21 cellular contexts compared by ENCODE assay signal in genomic region chr2:151483546-151483945, GRCh38.
DNase-seq lines count a peak whose midpoint lies in the region; ATAC-seq, FAIRE-seq and TF ChIP-seq lines count a peak whose summit lies in the region.
"Had no signal": no experiment of that assay in that cellular context is flagged by ENCODE, and none has a peak within 500 bp of the region (broad histone marks: within the 10 kb centered on the region; RNA-seq: fewer than 3 reads in every experiment).

No MANE protein-coding gene starts in this region.

- H3K4me1 ChIP-seq in A549 (no peaks in the 10 kb centered on the region), DND-41 (ENCODE audit: insufficient read depth, low read length) (no peaks in the 10 kb centered on the region)
- H3K4me1 ChIP-seq: Caco-2 had no signal

- H4K20me1 ChIP-seq in DND-41 (ENCODE audit: insufficient read depth, low read length), result peaks cover 6% of the 10 kb centered on the region; the same call in 1 of the 2 replicates
- H4K20me1 ChIP-seq: BLaER1 had no signal

- peaks cover 32% of the 10 kb centered on the region for H3K36me3 Mint-ChIP-seq in WTC11
- H3K36me3 Mint-ChIP-seq in glutamatergic neuron (ENCODE audit: unreplicated experiment), result no peaks in the 10 kb centered on the region

- H3K9ac ChIP-seq in DND-41 (ENCODE audit: low read depth, low read length), result no peak overlapping the region
- H3K9ac ChIP-seq: BLaER1 had no signal

- TF ChIP-seq CTCF in A549 (IDR thresholded peaks at IDR 0.05) (no peak), DND-41 (IDR thresholded peaks at IDR 0.05; ENCODE audit: borderline replicate concordance, extremely low read depth, low read length, poor library complexity, severe bottlenecking) (no peak), WTC11 (IDR thresholded peaks at IDR 0.05) (no peak), glutamatergic neuron (IDR thresholded peaks at IDR 0.05; ENCODE audit: partially characterized antibody, unreplicated experiment) (no peak)

- no peak for TF ChIP-seq RAD21 in A549 (conservative IDR thresholded peaks at IDR 0.05 in 1 of 2, IDR thresholded peaks at IDR 0.05 in 1 of 2)

- H3K4me2 ChIP-seq in A549, result no peak overlapping the region
- no peak overlapping the region for H3K4me2 ChIP-seq in DND-41 (ENCODE audit: insufficient read depth, low read length)
- H3K4me2 ChIP-seq: BLaER1 had no signal

- no peak overlapping the region for H2AFZ ChIP-seq in DND-41 (ENCODE audit: low read depth, low read length)

- no peak overlapping the region for H3K27ac ChIP-seq in A549
- H3K27ac ChIP-seq in DND-41 (ENCODE audit: low read length), result no peak overlapping the region
- H3K27ac ChIP-seq: BLaER1, C4-2B had no signal

- no peaks in the 10 kb centered on the region for H3K9me3 Mint-ChIP-seq in WTC11
- no peaks in the 10 kb centered on the region for H3K9me3 Mint-ChIP-seq in glutamatergic neuron (ENCODE audit: unreplicated experiment)
- H3K9me3 Mint-ChIP-seq: CD4-positive, CD25-positive, alpha-beta regulatory T cell; CD8-positive, alpha-beta T cell; H9 had no signal

- FAIRE-seq in A549 (lab: Jason Lieb, UNC), result no peak
- FAIRE-seq: GM12878, GM18507 had no signal

- H3K4me3 ChIP-seq in A549 (no peak overlapping the region), DND-41 (ENCODE audit: low read depth in 1 of 2, low read length in 2 of 2) (no peak overlapping the region)
- H3K4me3 ChIP-seq: BLaER1, GM12878 had no signal

- H3K4me3 Mint-ChIP-seq in WTC11 (no peak overlapping the region), glutamatergic neuron (ENCODE audit: unreplicated experiment) (no peak overlapping the region)
- H3K4me3 Mint-ChIP-seq: B cell; CD4-positive, CD25-positive, alpha-beta regulatory T cell; CD8-positive, alpha-beta T cell; H9 had no signal

- H3K79me2 ChIP-seq in DND-41 (ENCODE audit: insufficient read depth, low read length), result peaks cover 3% of the 10 kb centered on the region; the same call in 1 of the 2 replicates

- POLR2A ChIA-PET in A549 (lab: Yijun Ruan, JAX), result no interaction called here
- POLR2A ChIA-PET in WTC11 (lab: Charles Lee), result no interaction called here

- H3K36me3 ChIP-seq in DND-41 (ENCODE audit: insufficient read depth, low read length), result peaks cover 62% of the 10 kb centered on the region

- 97% methylated on average over 6 of the region's 6 CpGs for WGBS in A549 (ENCODE audit: missing lambda C conversion rate)

- no peak for TF ChIP-seq POLR2A in A549 (IDR thresholded peaks at IDR 0.05; ENCODE audit: low read length)

- ATAC-seq in A549 (no peak), DND-41 (ENCODE audit: insufficient read depth, low read depth) (0 out of 3 replicates have a peak, but pooled peaks have one; percentile 6), WTC11 (no peak), left lobe of liver (peak; percentile 37), HG02852 (IDR thresholded peaks at IDR 0.05; ENCODE audit: unreplicated experiment) (no peak), HG03159 (IDR thresholded peaks at IDR 0.05; ENCODE audit: unreplicated experiment) (no peak)
- ATAC-seq: CD8-positive, alpha-beta T cell; GM12878; HCT116 had no signal

- no peaks in the 10 kb centered on the region for H3K27me3 ChIP-seq in DND-41 (ENCODE audit: insufficient read depth, low read length, poor library complexity)
- H3K27me3 ChIP-seq: BLaER1 had no signal

- H3K27me3 Mint-ChIP-seq in WTC11 (ENCODE audit: low read depth) (no peaks in the 10 kb centered on the region), glutamatergic neuron (ENCODE audit: unreplicated experiment) (no peaks in the 10 kb centered on the region)
- H3K27me3 Mint-ChIP-seq: B cell; CD4-positive, CD25-positive, alpha-beta regulatory T cell had no signal

- no peak overlapping the region for H3K27ac Mint-ChIP-seq in WTC11
- H3K27ac Mint-ChIP-seq in glutamatergic neuron (ENCODE audit: unreplicated experiment), result no peak overlapping the region
- H3K27ac Mint-ChIP-seq: B cell; CD8-positive, alpha-beta T cell had no signal

- DNase-seq in A549 (ENCODE audit: low read depth in 1 of 2, low spot score in 1 of 2) (no peak), DND-41 (no peak), WTC11 (ENCODE audit: low spot score) (no peak), left lobe of liver (ENCODE audit: low spot score) (no peak), glutamatergic neuron (no peak), NCI-H1436 (lab: John Stamatoyannopoulos, UW) (no peak)
- DNase-seq: Caco-2; CD4-positive, CD25-positive, alpha-beta regulatory T cell; CD8-positive, alpha-beta T cell; DMS153; EL; GDM1; H9 had no signal

- no peak for TF ChIP-seq EP300 in A549 (IDR thresholded peaks at IDR 0.05)

- CTCF ChIA-PET in A549 (lab: Yijun Ruan, JAX) (no interaction called here), WTC11 (lab: Charles Lee) (interaction anchor here (0.9 kb wide), 1 partner anchor 542 kb away, joined by 3 read pairs; no protein-coding TSS in a partner anchor)

- H3K9me3 ChIP-seq in A549 (no peaks in the 10 kb centered on the region), DND-41 (ENCODE audit: insufficient read depth, low read length, severe bottlenecking) (no peaks in the 10 kb centered on the region)
- H3K9me3 ChIP-seq: BLaER1, Caco-2 had no signal

- H3K4me1 Mint-ChIP-seq in WTC11 (peaks cover 2% of the 10 kb centered on the region; the same call in 1 of the 2 replicates), glutamatergic neuron (ENCODE audit: low read depth, unreplicated experiment) (no peaks in the 10 kb centered on the region)

TF ChIP-seq in A549, 52 proteins besides CTCF, POLR2A, EP300 and RAD21 (continues in another document):
- no peak for TF ChIP-seq RCOR1 (IDR thresholded peaks at IDR 0.05; ENCODE audit: low read depth, low read length)
- TF ChIP-seq TP53 (CRISPR knock-in tag; IDR thresholded peaks at IDR 0.05), result no peak
- TF ChIP-seq MAX (IDR thresholded peaks at IDR 0.05), result no peak
- TF ChIP-seq POLR2AphosphoS2 (conservative IDR thresholded peaks at IDR 0.05; ENCODE audit: low read length), result 0 out of 2 replicates have a peak, but pooled peaks have one; percentile 54
- no peak for TF ChIP-seq CHD2 (IDR thresholded peaks at IDR 0.05; ENCODE audit: low read length, partially characterized antibody)
- no peak for TF ChIP-seq GATA3 (IDR thresholded peaks at IDR 0.05; ENCODE audit: borderline replicate concordance)

TF ChIP-seq in WTC11, 78 proteins besides CTCF, POLR2A, EP300 and RAD21:
- TF ChIP-seq RELA (CRISPR knock-in tag; IDR thresholded peaks at IDR 0.05; ENCODE audit: borderline replicate concordance), result no peak
- TF ChIP-seq ZNF232 (CRISPR knock-in tag; IDR thresholded peaks at IDR 0.05), result no peak
- 0 out of 2 replicates have a peak, but pooled peaks have one; percentile 37 for TF ChIP-seq ZNF671 (CRISPR knock-in tag; IDR thresholded peaks at IDR 0.05)
- TF ChIP-seq CREM (CRISPR knock-in tag; IDR thresholded peaks at IDR 0.05), result no peak
- TF ChIP-seq NFATC4 (CRISPR knock-in tag; IDR thresholded peaks at IDR 0.05), result 0 out of 2 replicates have a peak, but pooled peaks have one; percentile 5
- TF ChIP-seq ELF4 (CRISPR knock-in tag; IDR thresholded peaks at IDR 0.05; ENCODE audit: low read depth), result no peak

Comparison
In these comparisons a context has a peak if more than half of its experiments do, and no peak if none do; other contexts are left out.
1. ATAC-seq: peak in DND-41 (single experiment) and left lobe of liver (single experiment); none in A549 (0 of 2), WTC11 (single experiment), HG02852 (single experiment) and HG03159 (single experiment).